18 cellular contexts compared by ENCODE assay signal in the genomic region with DNA sequence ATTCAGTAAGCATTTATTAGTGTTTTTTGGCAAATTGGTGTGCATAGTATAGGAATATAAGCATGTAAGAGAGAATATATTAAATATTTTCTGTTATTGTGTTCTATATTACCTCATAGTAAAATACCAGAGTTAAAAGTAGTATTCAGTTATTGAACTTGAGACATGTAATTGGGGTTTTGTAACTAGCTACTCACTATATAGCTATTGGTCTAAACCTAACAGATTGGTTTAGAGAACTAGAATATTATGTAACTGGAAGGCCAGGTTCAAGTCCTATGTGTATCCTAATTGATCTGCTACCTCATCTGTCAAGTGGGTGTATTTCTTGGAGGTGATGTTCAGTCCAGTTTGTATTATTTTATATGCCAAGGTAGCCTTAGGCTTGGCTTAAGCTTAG. TPM values are rescaled to one million over a fixed set of nuclear protein-coding genes. Genes with fewer than 3 reads are reported as not detected.
DNase-seq lines count a peak whose midpoint lies in the region; ATAC-seq and TF ChIP-seq lines count a peak whose summit lies in the region.
"Had no signal": no experiment of that assay in that cellular context is flagged by ENCODE, and none has a peak within 500 bp of the region (broad histone marks: within the 10 kb centered on the region; RNA-seq: fewer than 3 reads in every experiment).

No MANE protein-coding gene starts in this region.

- H3K4me2 ChIP-seq in SK-N-SH (no peak overlapping the region), osteoblast (ENCODE audit: insufficient read depth, low read length) (no peak overlapping the region)

- peak overlapping the region; percentile 70 to 94; a peak in 3 of 4 replicates for H3K27ac ChIP-seq in SK-N-SH (ENCODE audit: low read depth in 2 of 2, low read length in 1 of 2)
- peak overlapping the region; percentile 22 to 85 for H3K27ac ChIP-seq in breast epithelium
- H3K27ac ChIP-seq in osteoblast (ENCODE audit: low read depth, low read length) = peak overlapping the region; percentile 19
- peak overlapping the region in 3 of 4 donors; percentile 64 to 82 (median 80) for H3K27ac ChIP-seq in upper lobe of left lung

- peaks cover 99% of the 10 kb centered on the region for H3K79me2 ChIP-seq in SK-N-SH (ENCODE audit: insufficient read depth)
- H3K79me2 ChIP-seq in osteoblast (ENCODE audit: insufficient read depth, low read length) = peaks cover 95% of the 10 kb centered on the region

- no peak overlapping the region for H3K9ac ChIP-seq in SK-N-SH

- H3K4me3 ChIP-seq in SK-N-SH (ENCODE audit: low read depth in 2 of 2, low read length in 1 of 2) (no peak overlapping the region), breast epithelium (no peak overlapping the region), osteoblast (ENCODE audit: insufficient read depth, low read length) (no peak overlapping the region), upper lobe of left lung (no peak overlapping the region)
- H3K4me3 ChIP-seq: A549, GM12878, HAP-1 had no signal

- TF ChIP-seq POLR2A in breast epithelium (IDR thresholded peaks at IDR 0.05) (no peak), upper lobe of left lung (IDR thresholded peaks at IDR 0.05) (no peak)

- ATAC-seq in SK-N-SH treated with all-trans-retinoic acid at 6 μM for 48 hours (no peak), upper lobe of left lung (ENCODE audit: low FRiP score in 2 of 2) (no peak)
- ATAC-seq: A549; CD8-positive, alpha-beta T cell; effector memory CD8-positive, alpha-beta T cell; GM12878 had no signal

- TF ChIP-seq CTCF in SK-N-SH (IDR thresholded peaks at IDR 0.05) (no peak), breast epithelium (IDR thresholded peaks at IDR 0.05) (no peak), osteoblast (IDR thresholded peaks at IDR 0.05; ENCODE audit: extremely low read depth, low read depth, low read length) (no peak), upper lobe of left lung (IDR thresholded peaks at IDR 0.05) (no peak)

- peaks cover 18% of the 10 kb centered on the region for H4K20me1 ChIP-seq in SK-N-SH (ENCODE audit: insufficient read depth)
- H4K20me1 ChIP-seq in osteoblast (ENCODE audit: insufficient read depth, low read length) = peaks cover 32% of the 10 kb centered on the region

- TF ChIP-seq EP300 in SK-N-SH (IDR thresholded peaks at IDR 0.05; ENCODE audit: borderline replicate concordance in 1 of 2, low read depth in 1 of 2, low read length in 1 of 2) = no peak
- TF ChIP-seq EP300 in upper lobe of left lung (IDR thresholded peaks at IDR 0.05) = no peak

- POLR2A ChIA-PET in SK-N-SH (lab: Yijun Ruan, JAX) = no interaction called here

- H2AFZ ChIP-seq in SK-N-SH (ENCODE audit: low read depth) (no peak overlapping the region), osteoblast (ENCODE audit: low read length) (no peak overlapping the region)

- H3K9me3 ChIP-seq in SK-N-SH = no peaks in the 10 kb centered on the region
- no peaks in the 10 kb centered on the region for H3K9me3 ChIP-seq in breast epithelium
- H3K9me3 ChIP-seq in osteoblast (ENCODE audit: low read depth, low read length) = no peaks in the 10 kb centered on the region
- no peaks in the 10 kb centered on the region for H3K9me3 ChIP-seq in upper lobe of left lung
- H3K9me3 ChIP-seq: A549, HAP-1 had no signal

- DNase-seq in SK-N-SH = no peak
- DNase-seq in breast epithelium (ENCODE audit: low spot score in 2 of 2) = no peak
- DNase-seq in osteoblast (ENCODE audit: insufficient read length, low spot score, missing footprints) = no peak
- DNase-seq in upper lobe of left lung = no peak
- DNase-seq in EL = no peak
- no peak for DNase-seq in retina
- DNase-seq in stimulated activated CD4-positive, alpha-beta T cell treated with anti-CD3 and anti-CD28 coated beads, Interleukin-4, amount 100 ng/mL, for 24 hours = no peak
- DNase-seq: activated CD4-positive, alpha-beta memory T cell treated with anti-CD3 and anti-CD28 coated beads for 36 hours; CD8-positive, alpha-beta T cell; effector memory CD8-positive, alpha-beta T cell; foreskin melanocyte; immature natural killer cell; NCI-H1694 treated with DMSO at 0.1 percent for 48 hours; NCI-H69 had no signal

- H3K4me1 ChIP-seq in SK-N-SH (ENCODE audit: control insufficient read depth in 1 of 2, insufficient read depth in 2 of 2, low read depth in 1 of 2, low read length in 1 of 2) (peaks cover 3 to 40% of the 10 kb centered on the region in 2 experiments), breast epithelium (no peaks in the 10 kb centered on the region), osteoblast (ENCODE audit: insufficient read depth, low read length) (peaks cover 62% of the 10 kb centered on the region), upper lobe of left lung (peaks cover 24 to 44% (median 32%) of the 10 kb centered on the region in 4 donors)

- peaks cover 30% of the 10 kb centered on the region for H3F3A ChIP-seq in SK-N-SH (replicated peaks; ENCODE audit: insufficient read depth)

- H3K9me2 ChIP-seq in SK-N-SH = no peaks in the 10 kb centered on the region

- TF ChIP-seq RAD21 in SK-N-SH (IDR thresholded peaks at IDR 0.05; ENCODE audit: low read length) = no peak

- H3K27me3 ChIP-seq in SK-N-SH (ENCODE audit: insufficient read depth) = no peaks in the 10 kb centered on the region
- H3K27me3 ChIP-seq in breast epithelium = no peaks in the 10 kb centered on the region
- no peaks in the 10 kb centered on the region for H3K27me3 ChIP-seq in osteoblast (ENCODE audit: insufficient read depth, low read length)
- no peaks in the 10 kb centered on the region for H3K27me3 ChIP-seq in upper lobe of left lung

- CTCF ChIA-PET in SK-N-SH (lab: Yijun Ruan, JAX) = interaction anchor here (0.7 to 1.1 kb wide), 2 partner anchors 59 to 83 kb away, joined by 3 read pairs; no protein-coding TSS in a partner anchor

- intact Hi-C loops in breast epithelium (cut with DNase I; ENCODE audit: low total_unique reads) = no loop called here

- H3K36me3 ChIP-seq in SK-N-SH (replicated peaks in 1 of 2; ENCODE audit: control insufficient read depth in 1 of 2, insufficient read depth in 2 of 2, low read length in 1 of 2) (peaks cover 0 to 13% of the 10 kb centered on the region in 2 experiments), breast epithelium (no peaks in the 10 kb centered on the region), osteoblast (ENCODE audit: insufficient read depth, low read length) (peaks cover 27% of the 10 kb centered on the region), upper lobe of left lung (no peaks in the 10 kb centered on the region)
- H3K36me3 ChIP-seq: HAP-1 had no signal

TF ChIP-seq in SK-N-SH, 30 proteins besides CTCF, POLR2A, EP300 and RAD21 (continues in another document):
- no peak for TF ChIP-seq NFIC (IDR thresholded peaks at IDR 0.05; ENCODE audit: borderline replicate concordance)
- TF ChIP-seq GATA2 (CRISPR knock-in tag; IDR thresholded peaks at IDR 0.05) = no peak
- no peak for TF ChIP-seq YY1 (IDR thresholded peaks at IDR 0.05; ENCODE audit: low read depth)
- no peak for TF ChIP-seq ELF1 (IDR thresholded peaks at IDR 0.05)
- no peak for TF ChIP-seq SMC3 (IDR thresholded peaks at IDR 0.05; ENCODE audit: low read depth, low read length)
- TF ChIP-seq, protein P1, sequence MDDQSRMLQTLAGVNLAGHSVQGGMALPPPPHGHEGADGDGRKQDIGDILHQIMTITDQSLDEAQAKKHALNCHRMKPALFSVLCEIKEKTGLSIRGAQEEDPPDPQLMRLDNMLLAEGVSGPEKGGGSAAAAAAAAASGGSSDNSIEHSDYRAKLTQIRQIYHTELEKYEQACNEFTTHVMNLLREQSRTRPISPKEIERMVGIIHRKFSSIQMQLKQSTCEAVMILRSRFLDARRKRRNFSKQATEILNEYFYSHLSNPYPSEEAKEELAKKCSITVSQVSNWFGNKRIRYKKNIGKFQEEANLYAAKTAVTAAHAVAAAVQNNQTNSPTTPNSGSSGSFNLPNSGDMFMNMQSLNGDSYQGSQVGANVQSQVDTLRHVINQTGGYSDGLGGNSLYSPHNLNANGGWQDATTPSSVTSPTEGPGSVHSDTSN (IDR thresholded peaks at IDR 0.05) = no peak
- TF ChIP-seq TAF1 (IDR thresholded peaks at IDR 0.05; ENCODE audit: borderline replicate concordance, low read depth, low read length) = no peak
- TF ChIP-seq RFX5 (IDR thresholded peaks at IDR 0.05; ENCODE audit: low read length) = no peak
- TF ChIP-seq, protein P2, sequence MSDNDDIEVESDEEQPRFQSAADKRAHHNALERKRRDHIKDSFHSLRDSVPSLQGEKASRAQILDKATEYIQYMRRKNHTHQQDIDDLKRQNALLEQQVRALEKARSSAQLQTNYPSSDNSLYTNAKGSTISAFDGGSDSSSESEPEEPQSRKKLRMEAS (IDR thresholded peaks at IDR 0.05; ENCODE audit: low read depth) = no peak
- TF ChIP-seq MEF2A (IDR thresholded peaks at IDR 0.05; ENCODE audit: borderline replicate concordance, low read depth) = no peak

TF ChIP-seq in SK-N-SH treated with all-trans-retinoic acid at 6 μM for 48 hours, 23 proteins besides CTCF, POLR2A, EP300 and RAD21 (continues in another document):
- TF ChIP-seq ZNF70 (CRISPR knock-in tag; IDR thresholded peaks at IDR 0.05) (no peak), SNAI2 (CRISPR knock-in tag; IDR thresholded peaks at IDR 0.05) (no peak), ZC3H10 (CRISPR knock-in tag; IDR thresholded peaks at IDR 0.05) (no peak)
- TF ChIP-seq, protein P3, sequence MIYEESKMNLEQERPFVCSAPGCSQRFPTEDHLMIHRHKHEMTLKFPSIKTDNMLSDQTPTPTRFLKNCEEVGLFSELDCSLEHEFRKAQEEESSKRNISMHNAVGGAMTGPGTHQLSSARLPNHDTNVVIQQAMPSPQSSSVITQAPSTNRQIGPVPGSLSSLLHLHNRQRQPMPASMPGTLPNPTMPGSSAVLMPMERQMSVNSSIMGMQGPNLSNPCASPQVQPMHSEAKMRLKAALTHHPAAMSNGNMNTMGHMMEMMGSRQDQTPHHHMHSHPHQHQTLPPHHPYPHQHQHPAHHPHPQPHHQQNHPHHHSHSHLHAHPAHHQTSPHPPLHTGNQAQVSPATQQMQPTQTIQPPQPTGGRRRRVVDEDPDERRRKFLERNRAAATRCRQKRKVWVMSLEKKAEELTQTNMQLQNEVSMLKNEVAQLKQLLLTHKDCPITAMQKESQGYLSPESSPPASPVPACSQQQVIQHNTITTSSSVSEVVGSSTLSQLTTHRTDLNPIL (CRISPR knock-in tag; IDR thresholded peaks at IDR 0.05; ENCODE audit: low read depth) = no peak

RNA-seq across cellular contexts. Expression of a gene that starts 26.3 kb away (rescaled TPM):
- polyA plus RNA-seq in SK-N-SH (2012; rRNA removed) = 66.4 and 84.4 TPM in 2 replicates
- polyA plus RNA-seq in SK-N-SH (2012; cell fraction: cytosol; rRNA removed) = 98.5 and 106 TPM in 2 replicates
- polyA plus RNA-seq in SK-N-SH (2012; cell fraction: nucleus; rRNA removed) = 29.1 and 46.8 TPM in 2 replicates
- 100 to 1,000 TPM; 162 to 217 (median 196) TPM for total RNA-seq in breast epithelium
- total RNA-seq in osteoblast = 697 and 711 TPM in 2 replicates
- total RNA-seq in upper lobe of left lung = 100 to 1,000 TPM in 4 of 6 donors, 10 to 100 TPM in 2; 44.0 to 234 (median 147) TPM

Comparison
In these comparisons a context has a peak if more than half of its experiments do, and no peak if none do; other contexts are left out.
1. H3K27ac ChIP-seq: peak in every context shown above with its lines; median percentile 82 in SK-N-SH; 80 in upper lobe of left lung; 54 in breast epithelium; 19 in osteoblast.